Comparison of ENCODE assay signal across 22 cellular contexts in genomic region chr4:169675825-169676224, GRCh38. TPM values are rescaled to one million over a fixed set of nuclear protein-coding genes. Genes with fewer than 3 reads are reported as not detected.
A peak's percentile ranks its signal among the peaks of the same experiment; 100 is the strongest.
DNase-seq lines count a peak whose midpoint lies in the region; ATAC-seq lines count a peak whose summit lies in the region.
"Had no signal": no experiment of that assay in that cellular context is flagged by ENCODE, and none has a peak within 500 bp of the region (broad histone marks: within the 10 kb centered on the region; RNA-seq: fewer than 3 reads in every experiment).

No MANE protein-coding gene starts in this region.

- ATAC-seq in GM18511 (IDR thresholded peaks at IDR 0.05; ENCODE audit: unreplicated experiment) (peak; percentile 82), GM19455 (IDR thresholded peaks at IDR 0.05; ENCODE audit: unreplicated experiment) (peak; percentile 55), HG02852 (IDR thresholded peaks at IDR 0.05; ENCODE audit: unreplicated experiment) (peak; percentile 79), HG03439 (IDR thresholded peaks at IDR 0.05; ENCODE audit: unreplicated experiment) (peak; percentile 57), Right ventricle myocardium superior (ENCODE audit: poor library complexity) (no peak)
- ATAC-seq: right lobe of liver, T-helper 17 cell had no signal

- no peak for DNase-seq in NCI-H1105 (lab: John Stamatoyannopoulos, UW)
- no peak for DNase-seq in NCI-H2107 treated with DMSO at 0.1 percent for 48 hours (lab: John Stamatoyannopoulos, UW; ENCODE audit: unreplicated experiment)
- no peak for DNase-seq in NCI-H345 treated with DMSO at 0.1 percent for 48 hours (lab: John Stamatoyannopoulos, UW; ENCODE audit: unreplicated experiment)
- DNase-seq in Right ventricle myocardium superior, result no peak
- DNase-seq: activated CD4-positive, alpha-beta T cell treated with anti-CD3 and anti-CD28 coated beads for 1 hour; activated CD8-positive, alpha-beta memory T cell treated with anti-CD3 and anti-CD28 coated beads, Interleukin-2, amount 50 U/mL, for 48 hours; activated naive CD4-positive, alpha-beta T cell; CD8-positive, alpha-beta memory T cell; EL; HCEC 1CT; left ventricle myocardium inferior; MG63; NCI-H2029; NCI-H524; OCI-M1; right lobe of liver; stimulated activated CD4-positive, alpha-beta T cell treated with anti-CD3 and anti-CD28 coated beads, Interleukin-1b, Interleukin-23, amount 100 ng/mL, for 48 hours; T-helper 17 cell had no signal

- intact Hi-C loops in Right ventricle myocardium superior (cut with DNase I), result no loop called here

RNA-seq across cellular contexts. Expression of gene CLCN3, which starts 55.4 kb away (rescaled TPM):
- 62.0 TPM for total RNA-seq in Right ventricle myocardium superior
